12 cellular contexts compared by ENCODE assay signal in the genomic region with DNA sequence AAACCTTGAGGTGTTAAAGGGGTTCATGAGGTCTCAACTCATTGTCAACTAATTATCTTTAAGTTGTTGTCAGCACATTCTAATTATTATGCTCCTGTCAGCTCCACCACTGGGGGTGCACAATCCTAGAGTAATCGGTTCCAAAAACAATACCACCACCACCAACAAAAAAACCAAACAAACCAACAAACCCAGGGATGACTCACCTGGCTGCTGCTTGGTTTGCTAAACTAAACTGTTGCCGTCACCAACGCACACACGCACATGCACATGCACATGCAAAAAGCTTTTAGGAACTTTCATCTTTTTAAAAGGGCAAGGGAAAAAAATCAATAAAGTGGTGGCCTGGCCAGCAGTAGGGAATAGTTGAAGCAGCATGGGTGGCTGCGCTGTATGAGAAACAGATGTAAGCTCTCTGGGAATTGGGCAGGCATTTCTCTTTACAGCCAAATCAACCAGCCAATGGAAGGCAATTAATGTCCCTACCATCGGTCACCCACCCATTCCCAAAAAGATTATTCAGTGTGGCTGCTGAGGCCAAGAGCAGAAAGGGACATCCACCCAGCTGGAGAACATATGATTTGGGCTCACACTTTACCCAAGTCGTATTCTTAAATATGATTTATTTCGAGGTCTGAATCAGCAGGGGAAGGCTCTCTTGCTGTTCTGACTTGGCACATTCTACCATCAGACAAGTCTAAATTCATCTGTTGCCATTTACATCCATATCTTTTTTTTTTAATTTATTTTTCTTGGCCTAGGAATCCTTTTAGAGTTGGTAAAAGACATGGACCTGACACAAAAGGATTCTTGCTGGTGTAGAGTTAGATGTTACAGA. TPM values are rescaled to one million over a fixed set of nuclear protein-coding genes. Genes with fewer than 3 reads are reported as not detected.
DNase-seq lines count a peak whose midpoint lies in the region; ATAC-seq, FAIRE-seq and TF ChIP-seq lines count a peak whose summit lies in the region.
"Had no signal": no experiment of that assay in that cellular context is flagged by ENCODE, and none has a peak within 500 bp of the region (broad histone marks: within the 10 kb centered on the region; RNA-seq: fewer than 3 reads in every experiment).

No MANE protein-coding gene starts in this region.

- BruUV-seq in HepG2 (replicated peaks; lab: Mats Ljungman, UMichigan): no TSS peak

- H3K27me3 ChIP-seq in astrocyte (ENCODE audit: insufficient read depth, low read length): peaks cover 7% of the 10 kb centered on the region
- H3K27me3 ChIP-seq in HepG2 (ENCODE audit: control insufficient read depth in 1 of 2, insufficient read depth in 2 of 2, low read length in 2 of 2): no peaks in the 10 kb centered on the region; a peak in 1 of 5 replicates

- no peak overlapping the region for H2AFZ ChIP-seq in astrocyte (ENCODE audit: low read depth, low read length)
- no peak overlapping the region for H2AFZ ChIP-seq in HepG2 (ENCODE audit: low read length)

- H4K20me1 ChIP-seq in astrocyte (ENCODE audit: insufficient read depth, low read length): no peaks in the 10 kb centered on the region
- H4K20me1 ChIP-seq in HepG2 (ENCODE audit: insufficient read depth, low read length): no peaks in the 10 kb centered on the region

- POLR2A ChIA-PET in HEK293T (lab: Yijun Ruan, JAX) (no interaction called here), HepG2 (lab: Yijun Ruan, JAX) (no interaction called here)

- peak; percentile 56 for FAIRE-seq in astrocyte (lab: Jason Lieb, UNC)
- FAIRE-seq in HepG2 (lab: Jason Lieb, UNC): no peak

- H3K9me3 Mint-ChIP-seq in astrocyte (ENCODE audit: unreplicated experiment): no peaks in the 10 kb centered on the region
- H3K9me3 Mint-ChIP-seq: stimulated activated naive B cell treated with anti-CD40 and anti-IgM and Interleukin-4, amounts not matched to agents 10 μg/mL and 1 μg/mL and 100 μg/mL, for 72 hours had no signal

- CTCF ChIA-PET in HEK293T (lab: Yijun Ruan, JAX) (interaction anchor here (0.7 to 1.5 kb wide), 3 partner anchors 71 to 799 kb away, joined by 3 read pairs; no protein-coding TSS in a partner anchor), HepG2 (lab: Yijun Ruan, JAX; ENCODE audit: low intra/inter-chr PET ratio, low total read pairs) (no interaction called here)

- peaks cover 12% of the 10 kb centered on the region for H3K27me3 Mint-ChIP-seq in astrocyte (ENCODE audit: low read depth, unreplicated experiment)

- H3K9ac ChIP-seq in astrocyte (ENCODE audit: low read length): no peak overlapping the region
- H3K9ac ChIP-seq in HepG2 (ENCODE audit: insufficient read depth, low read depth, low read length): no peak overlapping the region

- no peak overlapping the region for H3K4me3 Mint-ChIP-seq in astrocyte (ENCODE audit: unreplicated experiment)
- H3K4me3 Mint-ChIP-seq: stimulated activated naive B cell treated with anti-CD40 and anti-IgM and Interleukin-4, amounts not matched to agents 10 μg/mL and 1 μg/mL and 100 μg/mL, for 72 hours had no signal

- no peaks in the 10 kb centered on the region for H3K4me1 Mint-ChIP-seq in astrocyte (ENCODE audit: low read depth, unreplicated experiment)
- H3K4me1 Mint-ChIP-seq: stimulated activated naive B cell treated with anti-CD40 and anti-IgM and Interleukin-4, amounts not matched to agents 10 μg/mL and 1 μg/mL and 100 μg/mL, for 72 hours had no signal

- H3K4me2 ChIP-seq in astrocyte (ENCODE audit: low read length) (peak overlapping the region; percentile 34), HepG2 (ENCODE audit: low read depth, low read length) (0 out of 2 replicates have a peak overlapping the region, but pooled peaks have one; percentile 11)

- no peak overlapping the region for H3K27ac Mint-ChIP-seq in astrocyte (ENCODE audit: unreplicated experiment)
- H3K27ac Mint-ChIP-seq: stimulated activated naive B cell treated with anti-CD40 and anti-IgM and Interleukin-4, amounts not matched to agents 10 μg/mL and 1 μg/mL and 100 μg/mL, for 72 hours had no signal

- ATAC-seq in HepG2: peak; percentile 69
- ATAC-seq: stimulated activated naive B cell treated with anti-CD40 and anti-IgM and Interleukin-4, amounts not matched to agents 10 μg/mL and 1 μg/mL and 100 μg/mL, for 72 hours had no signal

- H3K9me3 ChIP-seq in astrocyte (ENCODE audit: insufficient read depth, low read depth, low read length) (no peaks in the 10 kb centered on the region), HepG2 (ENCODE audit: low read length) (no peaks in the 10 kb centered on the region)

- TF ChIP-seq CTCF in astrocyte (IDR thresholded peaks at IDR 0.05; ENCODE audit: insufficient read depth, low read depth, low read length) (peak; percentile 37), HepG2 (CRISPR knock-in tag; IDR thresholded peaks at IDR 0.05) (no peak)

- H3K4me3 ChIP-seq in astrocyte (ENCODE audit: insufficient read depth, low read depth, low read length): no peak overlapping the region
- no peak overlapping the region for H3K4me3 ChIP-seq in HepG2 (replicated peaks in 1 of 3; ENCODE audit: insufficient read depth in 1 of 3, low read depth in 2 of 3, low read length in 3 of 3)

- H3K79me2 ChIP-seq in astrocyte (ENCODE audit: insufficient read depth, low read length) (no peaks in the 10 kb centered on the region), HepG2 (ENCODE audit: insufficient read depth, low read length) (no peaks in the 10 kb centered on the region)

- no peaks in the 10 kb centered on the region for H3K36me3 ChIP-seq in astrocyte (ENCODE audit: insufficient read depth, low read length)
- no peaks in the 10 kb centered on the region for H3K36me3 ChIP-seq in HepG2 (replicated peaks in 1 of 2; ENCODE audit: control insufficient read depth in 1 of 2, insufficient read depth in 2 of 2, low read length in 2 of 2)

- in situ Hi-C loops in HepG2 (cut with HindIII; ENCODE audit: extremely low pct_ligation_motif_present, low pct_unique_long_range_greater_than_20kb): no loop called here

- H3K27ac ChIP-seq in astrocyte (ENCODE audit: low read depth, low read length) (no peak overlapping the region), HepG2 (ENCODE audit: extremely low read length, insufficient read depth, low read length) (no peak overlapping the region)

- TF ChIP-seq RAD21 in HepG2 (CRISPR knock-in tag; IDR thresholded peaks at IDR 0.05): no peak

- intact Hi-C loops in HepG2 (cut with micrococcal nuclease; ENCODE audit: unreplicated experiment): no loop called here

- no peak; a peak in 1 of 4 replicates for TF ChIP-seq EP300 in HepG2 (IDR thresholded peaks at IDR 0.05; ENCODE audit: low read depth in 2 of 2, low read length in 2 of 2)
- no peak for TF ChIP-seq EP300 in HepG2 (CRISPR knock-in tag; IDR thresholded peaks at IDR 0.05; ENCODE audit: borderline replicate concordance)

- WGBS in HepG2 (ENCODE audit: low lambda C conversion rate): 21% methylated on average over 8 of the region's 8 CpGs

- H3K4me1 ChIP-seq in astrocyte (ENCODE audit: insufficient read depth, low read length) (peaks cover 12% of the 10 kb centered on the region), HepG2 (ENCODE audit: insufficient read depth, low read length) (peaks cover 24% of the 10 kb centered on the region)

- TF ChIP-seq POLR2A in HepG2 (IDR thresholded peaks at IDR 0.05; ENCODE audit: insufficient read depth in 1 of 2, low read depth in 2 of 2, low read length in 2 of 2): no peak

- H3K36me3 Mint-ChIP-seq in astrocyte (ENCODE audit: low read depth, unreplicated experiment): no peaks in the 10 kb centered on the region
- H3K36me3 Mint-ChIP-seq: stimulated activated naive B cell treated with anti-CD40 and anti-IgM and Interleukin-4, amounts not matched to agents 10 μg/mL and 1 μg/mL and 100 μg/mL, for 72 hours had no signal

- peak; percentile 49 for DNase-seq in AG08396 (ENCODE audit: low spot score)
- DNase-seq in HEK293T (ENCODE audit: extremely low spot score): no peak
- peak; percentile 80 for DNase-seq in astrocyte (ENCODE audit: low read depth)
- DNase-seq in HepG2 (ENCODE audit: low spot score): peak; percentile 13
- DNase-seq in activated naive CD4-positive, alpha-beta T cell treated with Interleukin-2 at 50 U/mL for 16 hours: no peak
- DNase-seq in GF-D8 (lab: John Stamatoyannopoulos, UW): no peak
- no peak for DNase-seq in germinal center (ENCODE audit: low spot score)
- DNase-seq in NCI-H1105 (lab: John Stamatoyannopoulos, UW): no peak
- DNase-seq: central memory CD4-positive, alpha-beta T cell; hypothalamus; stimulated activated CD4-positive, alpha-beta T cell treated with anti-CD3 and anti-CD28 coated beads, Interleukin-15, amount 100 ng/mL, for 24 hours; stimulated activated naive B cell treated with anti-CD40 and anti-IgM and Interleukin-4, amounts not matched to agents 10 μg/mL and 1 μg/mL and 100 μg/mL, for 72 hours had no signal

TF ChIP-seq in HEK293T, 16 proteins besides CTCF, POLR2A, EP300 and RAD21 (continues in another document):
- TF ChIP-seq ARNT (IDR thresholded peaks at IDR 0.05) (0 out of 2 replicates have a peak, but pooled peaks have one; percentile 32), FOXM1 (IDR thresholded peaks at IDR 0.05; ENCODE audit: borderline replicate concordance) (no peak)

TF ChIP-seq in HepG2, 621 proteins besides CTCF, POLR2A, EP300 and RAD21 (continues in another document):
- peak; percentile 89 for TF ChIP-seq FOSL2 (CRISPR knock-in tag; IDR thresholded peaks at IDR 0.05)
- no peak for TF ChIP-seq ZNF234 (CRISPR knock-in tag; conservative IDR thresholded peaks at IDR 0.05)

RNA-seq across cellular contexts. Expression of gene TMEM30B, which starts 20.0 kb away (rescaled TPM):
- 0.36 TPM in 1 of 2 replicates, not detected in the other for total RNA-seq in astrocyte
- total RNA-seq in HepG2 (2016; rRNA removed; fragmentation: Illumina TruSeq; extraction: Trizol): not detected in 2 replicates
- total RNA-seq in HepG2 (2016; cell fraction: cytosol; rRNA removed; fragmentation: Illumina TruSeq; extraction: Trizol; ENCODE audit: low read depth): not detected in 2 replicates
- total RNA-seq in HepG2 (2016; cell fraction: insoluble cytoplasmic fraction; rRNA removed; fragmentation: Illumina TruSeq; extraction: Trizol): not detected in 2 replicates
- not detected in 2 replicates for total RNA-seq in HepG2 (2016; cell fraction: membrane; rRNA removed; fragmentation: Illumina TruSeq; extraction: Trizol)
- not detected in 2 replicates for total RNA-seq in HepG2 (2016; cell fraction: nucleus; rRNA removed; fragmentation: Illumina TruSeq; extraction: Trizol)
- not detected in 2 replicates for polyA plus RNA-seq in HepG2 (2011; rRNA removed)
- not detected in 2 replicates for polyA plus RNA-seq in HepG2 (2011; cell fraction: cytosol; rRNA removed)
- not detected in 2 replicates for polyA plus RNA-seq in HepG2 (2011; cell fraction: nucleus; rRNA removed)
- polyA plus RNA-seq in HepG2 (2012): not detected in 2 replicates
- polyA plus RNA-seq in HepG2 (2016; cell fraction: cytosol; fragmentation: Illumina TruSeq; extraction: Trizol; ENCODE audit: low read depth): not detected in 2 replicates
- not detected in 2 replicates for polyA plus RNA-seq in HepG2 (2016; cell fraction: insoluble cytoplasmic fraction; fragmentation: Illumina TruSeq; extraction: Trizol; ENCODE audit: low read depth)
- polyA plus RNA-seq in HepG2 (2016; cell fraction: membrane; fragmentation: Illumina TruSeq; extraction: Trizol; ENCODE audit: low read depth): not detected in 2 replicates
- polyA plus RNA-seq in HepG2 (2016; cell fraction: nucleus; fragmentation: Illumina TruSeq; extraction: Trizol; ENCODE audit: insufficient read depth, low read depth): not detected in 2 replicates
- polyA minus RNA-seq in HepG2 (2011; rRNA and poly(A)+ RNA removed; ENCODE audit: low replicate concordance): 0.12 TPM in 1 of 2 replicates, not detected in the other
- not detected in 2 replicates for polyA minus RNA-seq in HepG2 (2011; cell fraction: cytosol; rRNA and poly(A)+ RNA removed)
- polyA minus RNA-seq in HepG2 (2011; cell fraction: nucleus; rRNA and poly(A)+ RNA removed): not detected in 2 replicates

Comparison
In these comparisons a context has a peak if more than half of its experiments do, and no peak if none do; other contexts are left out.
1. DNase-seq: peak in AG08396 (single experiment), astrocyte (single experiment) and HepG2 (single experiment); none in HEK293T (single experiment), activated naive CD4-positive, alpha-beta T cell treated with Interleukin-2 at 50 U/mL for 16 hours (single experiment), GF-D8 (single experiment), germinal center (single experiment) and NCI-H1105 (single experiment).